ENCODE assay signal across 8 cellular contexts in the genomic region with DNA sequence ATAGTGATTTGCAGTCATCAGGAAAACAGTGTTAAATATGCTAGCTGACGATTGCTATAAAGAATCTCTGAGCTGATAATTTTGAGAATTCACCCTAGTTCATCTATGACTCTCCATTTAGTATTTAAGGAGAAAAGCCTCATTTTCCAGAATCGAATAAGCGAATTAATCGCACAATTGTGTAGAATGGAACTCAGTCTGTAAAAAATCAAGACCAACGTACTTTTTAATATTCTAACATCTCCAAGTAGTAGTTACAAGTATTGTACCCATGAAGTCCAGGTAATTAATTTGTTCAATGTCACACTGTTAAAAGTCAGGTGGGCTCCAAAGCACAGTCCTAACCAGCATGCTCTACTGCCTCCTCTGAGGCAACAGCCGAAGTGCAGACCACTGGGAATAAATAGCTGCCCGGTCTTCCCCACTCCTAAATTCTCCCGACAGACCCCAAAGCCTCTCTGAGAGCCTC. TPM values are rescaled to one million over a fixed set of nuclear protein-coding genes. Genes with fewer than 3 reads are reported as not detected.
A peak's percentile ranks its signal among the peaks of the same experiment; 100 is the strongest.
DNase-seq lines count a peak whose midpoint lies in the region; ATAC-seq and TF ChIP-seq lines count a peak whose summit lies in the region.

No MANE protein-coding gene starts in this region.

- H3K9me3 ChIP-seq in lung (ENCODE audit: control insufficient read depth in 2 of 2, insufficient read depth in 1 of 2, low read length in 1 of 2), result no peaks in the 10 kb centered on the region

- DNase-seq in T-helper 2 cell treated with Interferon-gamma antibody and Interleukin-4, amounts not matched to agents 5 μg/mL and 100 μg/mL, for 36 hours (ENCODE audit: low spot score), result no peak
- DNase-seq in T-helper 2 cell (no peak), lung (ENCODE audit: low spot score) (no peak), NCI-H2107 treated with DMSO at 0.1 percent for 48 hours (lab: John Stamatoyannopoulos, UW; ENCODE audit: unreplicated experiment) (no peak), pons (ENCODE audit: low spot score) (no peak), AG08395 (ENCODE audit: low spot score) (no peak)
- no peak for DNase-seq in activated naive CD8-positive, alpha-beta T cell treated with anti-CD3 and anti-CD28 coated beads, Interleukin-2, amount 50 U/mL, for 24 hours

- no peaks in the 10 kb centered on the region for H3K27me3 Mint-ChIP-seq in T-helper 2 cell treated with Interferon-gamma antibody and Interleukin-4, amounts not matched to agents 5 μg/mL and 100 μg/mL, for 36 hours (ENCODE audit: low read depth)
- H3K27me3 Mint-ChIP-seq in activated naive CD8-positive, alpha-beta T cell treated with anti-CD3 and anti-CD28 coated beads, Interleukin-2, amount 50 U/mL, for 24 hours, result no peaks in the 10 kb centered on the region

- peak overlapping the region; percentile 89 for H3K4me3 ChIP-seq in lung

- 43 to 52% methylated on average over 8 of the region's 8 CpGs for WGBS in lung, 2 donors

- H3K27me3 ChIP-seq in lung (ENCODE audit: control insufficient read depth, insufficient read depth), result no peaks in the 10 kb centered on the region

- H3K9me3 Mint-ChIP-seq in T-helper 2 cell treated with Interferon-gamma antibody and Interleukin-4, amounts not matched to agents 5 μg/mL and 100 μg/mL, for 36 hours, result peaks cover 5% of the 10 kb centered on the region
- H3K9me3 Mint-ChIP-seq in activated naive CD8-positive, alpha-beta T cell treated with anti-CD3 and anti-CD28 coated beads, Interleukin-2, amount 50 U/mL, for 24 hours, result no peaks in the 10 kb centered on the region

- peak overlapping the region; percentile 88 to 95 for H3K27ac ChIP-seq in lung (ENCODE audit: low read depth in 1 of 2, low read length in 1 of 2)

- ATAC-seq in HG03060 (IDR thresholded peaks at IDR 0.05; ENCODE audit: low read depth, unreplicated experiment) (peak; percentile 21), lung (ENCODE audit: insufficient read depth, low FRiP score) (no peak)
- peak; percentile 48 for ATAC-seq in activated naive CD8-positive, alpha-beta T cell treated with anti-CD3 and anti-CD28 coated beads, Interleukin-2, amount 50 U/mL, for 24 hours

- H3K27ac Mint-ChIP-seq in T-helper 2 cell treated with Interferon-gamma antibody and Interleukin-4, amounts not matched to agents 5 μg/mL and 100 μg/mL, for 36 hours, result peak overlapping the region; percentile 94
- H3K27ac Mint-ChIP-seq in activated naive CD8-positive, alpha-beta T cell treated with anti-CD3 and anti-CD28 coated beads, Interleukin-2, amount 50 U/mL, for 24 hours, result peak overlapping the region; percentile 94

- H3K4me1 ChIP-seq in lung (ENCODE audit: control insufficient read depth in 2 of 2, insufficient read depth in 2 of 2, low read length in 2 of 2), result no peaks in the 10 kb centered on the region

- no peaks in the 10 kb centered on the region for H3K36me3 ChIP-seq in lung (ENCODE audit: control insufficient read depth in 2 of 2, insufficient read depth in 2 of 2, low read length in 2 of 2)

- peaks cover 13% of the 10 kb centered on the region for H3K4me1 Mint-ChIP-seq in T-helper 2 cell treated with Interferon-gamma antibody and Interleukin-4, amounts not matched to agents 5 μg/mL and 100 μg/mL, for 36 hours (ENCODE audit: low read depth)
- peaks cover 34% of the 10 kb centered on the region for H3K4me1 Mint-ChIP-seq in activated naive CD8-positive, alpha-beta T cell treated with anti-CD3 and anti-CD28 coated beads, Interleukin-2, amount 50 U/mL, for 24 hours

- peak overlapping the region; percentile 98 for H3K4me3 Mint-ChIP-seq in T-helper 2 cell treated with Interferon-gamma antibody and Interleukin-4, amounts not matched to agents 5 μg/mL and 100 μg/mL, for 36 hours
- H3K4me3 Mint-ChIP-seq in activated naive CD8-positive, alpha-beta T cell treated with anti-CD3 and anti-CD28 coated beads, Interleukin-2, amount 50 U/mL, for 24 hours, result peak overlapping the region; percentile 93

- peaks cover 11% of the 10 kb centered on the region for H3K36me3 Mint-ChIP-seq in T-helper 2 cell treated with Interferon-gamma antibody and Interleukin-4, amounts not matched to agents 5 μg/mL and 100 μg/mL, for 36 hours (ENCODE audit: low read depth)
- peaks cover 12% of the 10 kb centered on the region for H3K36me3 Mint-ChIP-seq in activated naive CD8-positive, alpha-beta T cell treated with anti-CD3 and anti-CD28 coated beads, Interleukin-2, amount 50 U/mL, for 24 hours (ENCODE audit: low read depth)

- no peak for TF ChIP-seq CTCF in lung (IDR thresholded peaks at IDR 0.05; ENCODE audit: control extremely low read depth, extremely low read depth)

RNA-seq across cellular contexts. Expression of gene AGBL3, which starts 0.4 kb away (rescaled TPM):
- total RNA-seq in lung, result 1 to 10 TPM; 3.6 to 5.2 TPM
- 1 to 10 TPM; 1.3 to 2.0 TPM for polyA plus RNA-seq in lung
